ENCODE assay signal across 5 cellular contexts in the genomic region with DNA sequence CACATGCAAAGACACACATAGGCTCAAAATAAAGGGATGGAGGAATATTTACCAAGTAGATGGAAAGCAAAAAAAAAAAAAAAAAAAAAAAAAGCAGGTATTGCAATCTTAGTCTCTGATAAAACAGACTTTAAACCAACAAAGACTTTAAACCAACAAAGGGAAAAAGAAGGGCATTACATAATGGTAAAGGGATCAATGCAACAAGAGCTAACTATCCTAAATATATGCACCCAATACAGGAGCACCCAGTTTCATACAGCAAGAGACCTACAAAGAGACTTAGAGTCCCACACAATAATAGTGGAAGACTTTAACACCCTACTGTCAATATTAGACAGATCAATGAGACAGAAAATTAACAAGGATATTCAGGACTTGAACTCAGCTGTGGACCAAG.
DNase-seq lines count a peak whose midpoint lies in the region; ATAC-seq, FAIRE-seq and TF ChIP-seq lines count a peak whose summit lies in the region.
"Not testable (repeated sequence)": the region's sequence is repeated elsewhere in the genome, so short reads cannot be mapped to it uniquely, and the experiment has no call there.

No MANE protein-coding gene starts in this region.

- in situ Hi-C loops in HepG2 (cut with HindIII; ENCODE audit: extremely low pct_ligation_motif_present, low pct_unique_long_range_greater_than_20kb): not testable (repeated sequence)

- POLR2A ChIA-PET in CD8-positive, alpha-beta T cell (lab: Charles Lee); HepG2 (lab: Yijun Ruan, JAX): not testable (repeated sequence)
- POLR2A ChIA-PET in OCI-LY7 (lab: Charles Lee): interaction anchor here (0.7 kb wide), 2 partner anchors 8 to 134 kb away, joined by 3 to 9 read pairs; no protein-coding TSS in a partner anchor

- BruUV-seq in OCI-LY7 (replicated peaks; lab: Mats Ljungman, UMichigan): TSS peak; percentile 37
- not testable (repeated sequence) for BruUV-seq in HepG2 (replicated peaks; lab: Mats Ljungman, UMichigan)

- H3K9me3 ChIP-seq in CD4-positive, CD25-positive, alpha-beta regulatory T cell (ENCODE audit: control insufficient read depth in 2 of 2, low read length in 2 of 2); CD8-positive, alpha-beta T cell (ENCODE audit: low read length); OCI-LY7 (ENCODE audit: low read length); HepG2 (ENCODE audit: low read length): not testable (repeated sequence)

- H3K27me3 ChIP-seq in CD4-positive, CD25-positive, alpha-beta regulatory T cell (ENCODE audit: control insufficient read depth, insufficient read depth, low read length); CD8-positive, alpha-beta T cell (ENCODE audit: insufficient read depth, low read length); GM23338 (ENCODE audit: insufficient read depth); HepG2 (ENCODE audit: control insufficient read depth in 1 of 2, insufficient read depth in 2 of 2, low read length in 2 of 2): not testable (repeated sequence)

- CTCF ChIA-PET in CD8-positive, alpha-beta T cell (lab: Charles Lee); OCI-LY7 (lab: Charles Lee; ENCODE audit: unreplicated experiment); HepG2 (lab: Yijun Ruan, JAX; ENCODE audit: low intra/inter-chr PET ratio, low total read pairs): not testable (repeated sequence)

- peak overlapping the region in 2 of 3 donors; percentile 21 to 61 for H3K27ac Mint-ChIP-seq in CD4-positive, CD25-positive, alpha-beta regulatory T cell
- H3K27ac Mint-ChIP-seq in CD8-positive, alpha-beta T cell: peak overlapping the region; percentile 20
- H3K27ac Mint-ChIP-seq in GM23338: peak overlapping the region; percentile 10; the same call in 1 of the 2 replicates

- H3K9me2 ChIP-seq in GM23338 (ENCODE audit: insufficient read depth); OCI-LY7 (ENCODE audit: insufficient read depth, low read length): not testable (repeated sequence)

- TF ChIP-seq RAD21 in HepG2 (CRISPR knock-in tag; IDR thresholded peaks at IDR 0.05): not testable (repeated sequence)

- not testable (repeated sequence) for H3K9ac ChIP-seq in HepG2 (ENCODE audit: insufficient read depth, low read depth, low read length)

- not testable (repeated sequence) for H3K4me3 Mint-ChIP-seq in CD4-positive, CD25-positive, alpha-beta regulatory T cell; CD8-positive, alpha-beta T cell; GM23338

- peaks cover 56% of the 10 kb centered on the region for H3K36me3 Mint-ChIP-seq in CD4-positive, CD25-positive, alpha-beta regulatory T cell
- H3K36me3 Mint-ChIP-seq in CD8-positive, alpha-beta T cell: peaks cover 78% of the 10 kb centered on the region
- peaks cover 46% of the 10 kb centered on the region for H3K36me3 Mint-ChIP-seq in GM23338 (ENCODE audit: low read depth)

- H3K4me1 Mint-ChIP-seq in CD4-positive, CD25-positive, alpha-beta regulatory T cell: peaks cover 9 to 17% (median 14%) of the 10 kb centered on the region in 4 donors
- H3K4me1 Mint-ChIP-seq in CD8-positive, alpha-beta T cell (ENCODE audit: low read depth): peaks cover 30% of the 10 kb centered on the region
- peaks cover 21% of the 10 kb centered on the region for H3K4me1 Mint-ChIP-seq in GM23338

- H4K20me1 ChIP-seq in GM23338 (replicated peaks; ENCODE audit: insufficient read depth); OCI-LY7 (ENCODE audit: insufficient read depth, low read length); HepG2 (ENCODE audit: insufficient read depth, low read length): not testable (repeated sequence)

- peaks cover 0 to 17% (median 2%) of the 10 kb centered on the region in 7 donors for H3K9me3 Mint-ChIP-seq in CD4-positive, CD25-positive, alpha-beta regulatory T cell
- not testable (repeated sequence) for H3K9me3 Mint-ChIP-seq in CD8-positive, alpha-beta T cell
- H3K9me3 Mint-ChIP-seq in GM23338: peaks cover 25% of the 10 kb centered on the region

- H3K27me3 Mint-ChIP-seq in CD4-positive, CD25-positive, alpha-beta regulatory T cell; CD8-positive, alpha-beta T cell (ENCODE audit: low read depth); GM23338 (ENCODE audit: insufficient read depth, low read depth, poor library complexity): not testable (repeated sequence)

- not testable (repeated sequence) for H3K79me2 ChIP-seq in GM23338 (replicated peaks; ENCODE audit: insufficient read depth); OCI-LY7 (ENCODE audit: insufficient read depth, low read depth, low read length); HepG2 (ENCODE audit: insufficient read depth, low read length)

- not testable (repeated sequence) for TF ChIP-seq POLR2A in HepG2 (IDR thresholded peaks at IDR 0.05; ENCODE audit: insufficient read depth in 1 of 2, low read depth in 2 of 2, low read length in 2 of 2)

- H3K4me1 ChIP-seq in CD4-positive, CD25-positive, alpha-beta regulatory T cell (ENCODE audit: control insufficient read depth, insufficient read depth, low read length, poor library complexity, severe bottlenecking); CD8-positive, alpha-beta T cell (ENCODE audit: insufficient read depth, low read length); GM23338 (ENCODE audit: insufficient read depth); OCI-LY7 (ENCODE audit: insufficient read depth, low read length, poor library complexity, severe bottlenecking): not testable (repeated sequence)
- H3K4me1 ChIP-seq in HepG2 (ENCODE audit: insufficient read depth, low read length): peaks cover 36% of the 10 kb centered on the region

- peaks cover 20% of the 10 kb centered on the region for H3K36me3 ChIP-seq in CD4-positive, CD25-positive, alpha-beta regulatory T cell (ENCODE audit: control insufficient read depth, insufficient read depth, low read length)
- H3K36me3 ChIP-seq in CD8-positive, alpha-beta T cell (ENCODE audit: insufficient read depth, low read length); GM23338 (ENCODE audit: insufficient read depth); OCI-LY7 (ENCODE audit: insufficient read depth, low read length); HepG2 (replicated peaks in 1 of 2; ENCODE audit: control insufficient read depth in 1 of 2, insufficient read depth in 2 of 2, low read length in 2 of 2): not testable (repeated sequence)

- TF ChIP-seq CTCF in CD8-positive, alpha-beta T cell (IDR thresholded peaks at IDR 0.05); GM23338 (conservative IDR thresholded peaks at IDR 0.05; ENCODE audit: low read depth in 2 of 2); OCI-LY7 (conservative IDR thresholded peaks at IDR 0.05; ENCODE audit: low read length); HepG2 (CRISPR knock-in tag; IDR thresholded peaks at IDR 0.05): not testable (repeated sequence)

- not testable (repeated sequence) for TF ChIP-seq EP300 in HepG2 (IDR thresholded peaks at IDR 0.05; ENCODE audit: low read depth in 2 of 2, low read length in 2 of 2); HepG2 (CRISPR knock-in tag; IDR thresholded peaks at IDR 0.05; ENCODE audit: borderline replicate concordance)

- not testable (repeated sequence) for H3K27ac ChIP-seq in CD4-positive, CD25-positive, alpha-beta regulatory T cell (ENCODE audit: insufficient read depth, low read length, poor library complexity, severe bottlenecking); CD8-positive, alpha-beta T cell (ENCODE audit: low read depth, low read length); GM23338 (ENCODE audit: low read depth); OCI-LY7 (ENCODE audit: low read depth, low read length, poor library complexity, severe bottlenecking); HepG2 (ENCODE audit: extremely low read length, insufficient read depth, low read length)

- not testable (repeated sequence) for FAIRE-seq in HepG2 (lab: Jason Lieb, UNC)

- H3K4me3 ChIP-seq in CD4-positive, CD25-positive, alpha-beta regulatory T cell (ENCODE audit: low read depth, low read length); CD8-positive, alpha-beta T cell (ENCODE audit: low read depth, low read length); GM23338; OCI-LY7 (ENCODE audit: low read depth, low read length, poor library complexity, severe bottlenecking); HepG2 (replicated peaks in 1 of 3; ENCODE audit: insufficient read depth in 1 of 3, low read depth in 2 of 3, low read length in 3 of 3): not testable (repeated sequence)

- not testable (repeated sequence) for H3K4me2 ChIP-seq in GM23338; OCI-LY7 (ENCODE audit: low read length); HepG2 (ENCODE audit: low read depth, low read length)

- not testable (repeated sequence) for ATAC-seq in CD4-positive, CD25-positive, alpha-beta regulatory T cell (ENCODE audit: low read depth in 2 of 2); CD8-positive, alpha-beta T cell; GM23338; HepG2

- intact Hi-C loops in CD8-positive, alpha-beta T cell (cut with DNase I, micrococcal nuclease); OCI-LY7 (cut with micrococcal nuclease; ENCODE audit: unreplicated experiment): not testable (repeated sequence)
- intact Hi-C loops in HepG2 (cut with micrococcal nuclease; ENCODE audit: unreplicated experiment): loop anchor here (10.0 kb wide), 1 partner anchor 136 kb away; a partner anchor contains a TSS

- not testable (repeated sequence) for H3F3A ChIP-seq in GM23338 (replicated peaks; ENCODE audit: low read depth)

- DNase-seq in CD4-positive, CD25-positive, alpha-beta regulatory T cell; CD8-positive, alpha-beta T cell; GM23338 (ENCODE audit: low spot score); OCI-LY7 (ENCODE audit: low spot score); HepG2 (ENCODE audit: low spot score): not testable (repeated sequence)

- not testable (repeated sequence) for H2AFZ ChIP-seq in GM23338; OCI-LY7 (ENCODE audit: low read length); HepG2 (ENCODE audit: low read length)
